Comparison of ENCODE assay signal across 10 cellular contexts in the genomic region with DNA sequence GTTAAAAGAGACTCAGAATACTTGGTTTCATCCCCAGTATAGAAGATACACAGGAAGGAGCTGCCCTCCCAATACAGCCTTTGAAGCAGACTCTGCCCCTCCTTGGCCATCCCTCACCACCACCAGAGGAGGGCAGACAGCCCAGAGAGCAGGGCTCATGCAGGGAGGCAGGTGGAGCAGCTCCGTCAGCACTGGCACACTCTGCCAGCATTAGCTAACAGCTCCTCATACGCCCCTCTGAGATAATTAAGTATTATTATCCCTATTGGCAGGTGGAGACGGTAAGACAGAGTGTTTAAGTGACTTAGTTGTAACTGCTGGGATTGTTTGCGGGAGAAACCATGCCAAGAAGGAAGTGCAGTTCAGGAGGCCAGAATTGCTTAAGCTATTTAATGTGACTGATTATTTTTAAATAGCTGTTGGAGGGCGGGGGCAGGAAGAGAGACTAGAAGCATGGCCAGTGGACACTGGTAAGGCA.
DNase-seq lines count a peak whose midpoint lies in the region; ATAC-seq, FAIRE-seq and TF ChIP-seq lines count a peak whose summit lies in the region.
"Had no signal": no experiment of that assay in that cellular context is flagged by ENCODE, and none has a peak within 500 bp of the region (broad histone marks: within the 10 kb centered on the region; RNA-seq: fewer than 3 reads in every experiment).

No MANE protein-coding gene starts in this region.

- H3K4me2 ChIP-seq in neural progenitor cell (no peak overlapping the region), PC-3 (ENCODE audit: low read length) (no peak overlapping the region)

- H3K27me3 ChIP-seq in neural progenitor cell (no peaks in the 10 kb centered on the region), PC-3 (ENCODE audit: low read length) (no peaks in the 10 kb centered on the region)

- intact Hi-C loops in PC-3 (cut with micrococcal nuclease) = no loop called here

- no peak for ATAC-seq in PC-3

- peaks cover 6% of the 10 kb centered on the region for H3K9me3 Mint-ChIP-seq in neural progenitor cell

- peak; percentile 30 for TF ChIP-seq CTCF in neural progenitor cell (IDR thresholded peaks at IDR 0.05)
- TF ChIP-seq CTCF in PC-3 (conservative IDR thresholded peaks at IDR 0.05; ENCODE audit: low read depth, low read length) = no peak

- H3K27me3 Mint-ChIP-seq in neural progenitor cell (ENCODE audit: insufficient read depth, low read depth) = peaks cover 7% of the 10 kb centered on the region

- H2AFZ ChIP-seq in neural progenitor cell (replicated peaks) (no peak overlapping the region), PC-3 (ENCODE audit: low read length) (no peak overlapping the region)

- H3F3A ChIP-seq in neural progenitor cell (ENCODE audit: low read depth) (no peaks in the 10 kb centered on the region), PC-3 (ENCODE audit: low read length, unreplicated experiment) (no peaks in the 10 kb centered on the region)

- TF ChIP-seq POLR2A in erythroblast (IDR thresholded peaks at IDR 0.05; ENCODE audit: low read length) = no peak

- H3K36me3 Mint-ChIP-seq in neural progenitor cell = peaks cover 7% of the 10 kb centered on the region

- POLR2A ChIA-PET in PC-3 (lab: Charles Lee; ENCODE audit: unreplicated experiment) = no interaction called here

- H3K9me3 ChIP-seq in neural progenitor cell (ENCODE audit: low read depth) = no peaks in the 10 kb centered on the region
- no peaks in the 10 kb centered on the region for H3K9me3 ChIP-seq in PC-3 (ENCODE audit: low read length)

- no peak for FAIRE-seq in RCC 7860 (lab: Jason Lieb, UNC)

- CTCF ChIA-PET in PC-3 (lab: Charles Lee) = no interaction called here

- no TSS peak for BruUV-seq in PC-3 (replicated peaks; lab: Mats Ljungman, UMichigan)

- no peak overlapping the region for H3K4me3 Mint-ChIP-seq in neural progenitor cell

- in situ Hi-C loops in SK-MEL-5 (cut with HindIII; ENCODE audit: low pct_unique_long_range_greater_than_20kb, low sequenced_read_pairs) = no loop called here

- H3K4me1 ChIP-seq in neural progenitor cell (peaks cover 9% of the 10 kb centered on the region), PC-3 (ENCODE audit: insufficient read depth, low read length) (no peaks in the 10 kb centered on the region)

- H4K20me1 ChIP-seq in neural progenitor cell (ENCODE audit: low read depth) (no peaks in the 10 kb centered on the region), PC-3 (ENCODE audit: low read length) (no peaks in the 10 kb centered on the region)

- DNase-seq in ELF-1 (ENCODE audit: low read depth, low spot score) (peak; percentile 32), NCI-H2081 treated with DMSO at 0.1 percent for 48 hours (lab: John Stamatoyannopoulos, UW) (peak; percentile 100), SK-MEL-5 (ENCODE audit: low read depth, low spot score) (peak; percentile 18), neural progenitor cell (ENCODE audit: low spot score) (peak; percentile 35), PC-3 (no peak), erythroblast (lab: John Stamatoyannopoulos, UW) (no peak), RCC 7860 (ENCODE audit: low spot score) (no peak), dermis blood vessel endothelial cell (no peak)
- DNase-seq: activated naive CD4-positive, alpha-beta T cell treated with Interleukin-2 at 50 U/mL for 16 hours; stimulated activated CD8-positive, alpha-beta memory T cell treated with anti-CD3 and anti-CD28 coated beads, Interleukin-4, amount 100 ng/mL, for 48 hours had no signal

- H3K79me2 ChIP-seq in neural progenitor cell (ENCODE audit: low read depth) = no peaks in the 10 kb centered on the region
- H3K79me2 ChIP-seq in PC-3 (ENCODE audit: low read length) = no peaks in the 10 kb centered on the region

- H3K27ac Mint-ChIP-seq in neural progenitor cell = no peak overlapping the region

- H3K36me3 ChIP-seq in neural progenitor cell (no peaks in the 10 kb centered on the region), PC-3 (ENCODE audit: low read depth, low read length) (no peaks in the 10 kb centered on the region)

- H3K9ac ChIP-seq in neural progenitor cell = no peak overlapping the region
- H3K9ac ChIP-seq in PC-3 (ENCODE audit: low read length) = no peak overlapping the region

- H3K9me2 ChIP-seq in PC-3 (replicated peaks; ENCODE audit: low read length) = no peaks in the 10 kb centered on the region

- peaks cover 6% of the 10 kb centered on the region for H3K4me1 Mint-ChIP-seq in neural progenitor cell

- H3K27ac ChIP-seq in neural progenitor cell (no peak overlapping the region), PC-3 (ENCODE audit: low read length) (no peak overlapping the region)

- H3K4me3 ChIP-seq in neural progenitor cell (no peak overlapping the region), PC-3 (ENCODE audit: low read length) (no peak overlapping the region)

Comparison
In these comparisons a context has a peak if more than half of its experiments do, and no peak if none do; other contexts are left out.
1. DNase-seq: peak in ELF-1 (single experiment), NCI-H2081 treated with DMSO at 0.1 percent for 48 hours (single experiment), SK-MEL-5 (single experiment) and neural progenitor cell (single experiment); none in PC-3 (single experiment), erythroblast (0 of 2), RCC 7860 (single experiment) and dermis blood vessel endothelial cell (single experiment).